In genomic region chr12:110811972-110812371, GRCh38 we compare ENCODE assay signal across 35 cellular contexts. TPM values are rescaled to one million over a fixed set of nuclear protein-coding genes. Genes with fewer than 3 reads are reported as not detected.
"Had no signal": no experiment of that assay in that cellular context is flagged by ENCODE, and none has a peak within 500 bp of the region (broad histone marks: within the 10 kb centered on the region; RNA-seq: fewer than 3 reads in every experiment).

No MANE protein-coding gene starts in this region.

- H3K9me3 ChIP-seq: left ventricle myocardium inferior, neutrophil, right atrium auricular region, right lobe of liver, testis, thyroid gland, transverse colon, upper lobe of left lung, vagina had no signal

- H3K36me3 ChIP-seq: left ventricle myocardium inferior, neural progenitor cell, neutrophil, right atrium auricular region, right lobe of liver, thyroid gland, transverse colon, upper lobe of left lung, vagina had no signal

- H3K27ac Mint-ChIP-seq: mesothelial cell of epicardium, natural killer cell, nephron progenitor cell, neural progenitor cell had no signal

- H3K4me1 ChIP-seq: left ventricle myocardium inferior, parathyroid adenoma, right atrium auricular region, right lobe of liver, testis, thyroid gland, upper lobe of left lung, vagina had no signal

- H3K9ac ChIP-seq: neural progenitor cell, parathyroid adenoma had no signal

- H3K27ac ChIP-seq: left ventricle myocardium inferior, neural progenitor cell, neutrophil, parathyroid adenoma, right atrium auricular region, right lobe of liver, testis, thyroid gland, transverse colon, upper lobe of left lung, vagina had no signal

- ATAC-seq: natural killer cell; right lobe of liver; stimulated activated memory B cell treated with anti-CD40 and anti-IgM and Interleukin-4, amounts not matched to agents 10 μg/mL and 1 μg/mL and 100 μg/mL, for 72 hours; stimulated activated naive CD8-positive, alpha-beta T cell treated with anti-CD3 and anti-CD28 coated beads, Interleukin-15, amount 100 ng/mL, for 72 hours had no signal

- H3K79me2 ChIP-seq: parathyroid adenoma had no signal

- H3K4me2 ChIP-seq: neural progenitor cell, smooth muscle cell had no signal

- H3K4me3 Mint-ChIP-seq: mesothelial cell of epicardium; natural killer cell; nephron progenitor cell; neural progenitor cell; stimulated activated memory B cell treated with anti-CD40 and anti-IgM and Interleukin-4, amounts not matched to agents 10 μg/mL and 1 μg/mL and 100 μg/mL, for 72 hours; stimulated activated naive CD8-positive, alpha-beta T cell treated with anti-CD3 and anti-CD28 coated beads, Interleukin-15, amount 100 ng/mL, for 72 hours had no signal

- H3K36me3 Mint-ChIP-seq: mesothelial cell of epicardium; naive B cell; natural killer cell; neural progenitor cell; stimulated activated memory B cell treated with anti-CD40 and anti-IgM and Interleukin-4, amounts not matched to agents 10 μg/mL and 1 μg/mL and 100 μg/mL, for 72 hours had no signal

- H3K27me3 ChIP-seq: right atrium auricular region, right lobe of liver, testis, transverse colon, upper lobe of left lung, vagina had no signal

- H2AFZ ChIP-seq: neural progenitor cell, parathyroid adenoma had no signal

- H3K9me3 Mint-ChIP-seq: mesothelial cell of epicardium; natural killer cell; nephron progenitor cell; neural progenitor cell; stimulated activated memory B cell treated with anti-CD40 and anti-IgM and Interleukin-4, amounts not matched to agents 10 μg/mL and 1 μg/mL and 100 μg/mL, for 72 hours; stimulated activated naive CD8-positive, alpha-beta T cell treated with anti-CD3 and anti-CD28 coated beads, Interleukin-15, amount 100 ng/mL, for 72 hours had no signal

- H3K4me1 Mint-ChIP-seq: mesothelial cell of epicardium, natural killer cell had no signal

- H3K4me3 ChIP-seq: left ventricle myocardium inferior, lung, neural progenitor cell, right atrium auricular region, right lobe of liver, smooth muscle cell, testis, thyroid gland, transverse colon, upper lobe of left lung, vagina had no signal

- DNase-seq: islet precursor cell; left ventricle myocardium inferior; mesendoderm; naive B cell; natural killer cell; nephron progenitor cell; occipital lobe; right lobe of liver; stimulated activated CD4-positive, alpha-beta T cell treated with anti-CD3 and anti-CD28 coated beads, Interleukin-1b, Interleukin-23, amount 100 ng/mL, for 48 hours; stimulated activated CD4-positive, alpha-beta T cell treated with anti-CD3 and anti-CD28 coated beads, Interleukin-2, amount 100 ng/mL, for 48 hours; stimulated activated CD4-positive, alpha-beta T cell treated with anti-CD3 and anti-CD28 coated beads, Interleukin-4, amount 100 ng/mL, for 4 hours; stimulated activated CD8-positive, alpha-beta memory T cell treated with anti-CD3 and anti-CD28 coated beads, Interleukin-4, amount 100 ng/mL, for 48 hours; stimulated activated naive CD4-positive, alpha-beta T cell treated with Interleukin-2 at 50 U/mL for 16 hours; stimulated activated naive CD8-positive, alpha-beta T cell treated with anti-CD3 and anti-CD28 coated beads, Interleukin-15, amount 100 ng/mL, for 72 hours; testis; thyroid gland; transverse colon; upper lobe of left lung had no signal

RNA-seq across cellular contexts. Expression of gene CCDC63, which starts 34.8 kb away (rescaled TPM):
- total RNA-seq: kidney epithelial cell, left ventricle myocardium inferior, lung, mesothelial cell of epicardium, mononuclear cell, natural killer cell, occipital lobe, osteocyte, posterior vena cava, pulmonary artery endothelial cell, renal cortical epithelial cell, right atrium auricular region, right lobe of liver, skeletal muscle tissue, smooth muscle cell, thyroid gland, transverse colon, upper lobe of left lung, urinary bladder, vagina had no signal
- polyA plus RNA-seq: lung, smooth muscle cell, urinary bladder had no signal
